Comparison of ENCODE assay signal across 17 cellular contexts in genomic region chr11:108670381-108670930, GRCh38. TPM values are rescaled to one million over a fixed set of nuclear protein-coding genes. Genes with fewer than 3 reads are reported as not detected.
DNase-seq lines count a peak whose midpoint lies in the region; ATAC-seq and TF ChIP-seq lines count a peak whose summit lies in the region.
"Had no signal": no experiment of that assay in that cellular context is flagged by ENCODE, and none has a peak within 500 bp of the region (broad histone marks: within the 10 kb centered on the region; RNA-seq: fewer than 3 reads in every experiment).

No MANE protein-coding gene starts in this region.

- no peak overlapping the region for H3K9ac ChIP-seq in adipocyte (ENCODE audit: low read length)

- H3K27me3 Mint-ChIP-seq in GM23338 (ENCODE audit: insufficient read depth, low read depth, poor library complexity): no peaks in the 10 kb centered on the region
- H3K27me3 Mint-ChIP-seq: CD4-positive, CD25-positive, alpha-beta regulatory T cell had no signal

- H4K20me1 ChIP-seq in GM23338 (replicated peaks; ENCODE audit: insufficient read depth): peaks cover 18% of the 10 kb centered on the region; the same call in 1 of the 2 replicates

- no TSS peak for BruUV-seq in A673 (replicated peaks; lab: Mats Ljungman, UMichigan)

- no peak overlapping the region for H3K4me2 ChIP-seq in GM23338

- H3K36me3 ChIP-seq in A673 (ENCODE audit: insufficient read depth, low read length, poor library complexity, severe bottlenecking) (peaks cover 3% of the 10 kb centered on the region), GM23338 (ENCODE audit: insufficient read depth) (0 out of 2 replicates have a peak, but pooled peaks cover 5% of the 10 kb centered on the region), adipocyte (ENCODE audit: control insufficient read depth, insufficient read depth, low read length, severe bottlenecking) (peaks cover 10% of the 10 kb centered on the region)

- POLR2A ChIA-PET in A673 (lab: Charles Lee; ENCODE audit: low non-redundant PET): no interaction called here

- peaks cover 20% of the 10 kb centered on the region for H3K36me3 Mint-ChIP-seq in GM23338 (ENCODE audit: low read depth)

- no peaks in the 10 kb centered on the region for H3K9me3 Mint-ChIP-seq in GM23338

- TF ChIP-seq CTCF in A673 (conservative IDR thresholded peaks at IDR 0.05; ENCODE audit: low read depth, low read length): no peak
- no peak for TF ChIP-seq CTCF in GM23338 (conservative IDR thresholded peaks at IDR 0.05; ENCODE audit: low read depth in 2 of 2)

- H3K9me3 ChIP-seq in A673 (ENCODE audit: low read depth, low read length, poor library complexity, severe bottlenecking) (no peaks in the 10 kb centered on the region), adipocyte (ENCODE audit: control insufficient read depth, low read length) (no peaks in the 10 kb centered on the region)

- H3F3A ChIP-seq in GM23338 (replicated peaks; ENCODE audit: low read depth): no peaks in the 10 kb centered on the region

- no peak overlapping the region for H3K27ac ChIP-seq in A673 (ENCODE audit: low read depth, low read length, poor library complexity, severe bottlenecking)
- no peak overlapping the region for H3K27ac ChIP-seq in GM23338 (ENCODE audit: low read depth)

- peaks cover 34% of the 10 kb centered on the region for H3K4me1 ChIP-seq in A673 (ENCODE audit: insufficient read depth, low read length, poor library complexity, severe bottlenecking)
- H3K4me1 ChIP-seq in GM23338 (ENCODE audit: insufficient read depth): peaks cover 9% of the 10 kb centered on the region
- H3K4me1 ChIP-seq in adipocyte (ENCODE audit: control insufficient read depth, insufficient read depth, low read length): peaks cover 22% of the 10 kb centered on the region

- H3K27me3 ChIP-seq in A673 (replicated peaks; ENCODE audit: insufficient read depth, low read depth, low read length, poor library complexity): no peaks in the 10 kb centered on the region
- no peaks in the 10 kb centered on the region for H3K27me3 ChIP-seq in GM23338 (ENCODE audit: insufficient read depth)
- no peaks in the 10 kb centered on the region for H3K27me3 ChIP-seq in adipocyte (replicated peaks; ENCODE audit: control insufficient read depth, insufficient read depth, low read length)

- peaks cover 80% of the 10 kb centered on the region for H3K79me2 ChIP-seq in GM23338 (replicated peaks; ENCODE audit: insufficient read depth)

- no peak overlapping the region for H3K4me3 Mint-ChIP-seq in GM23338
- H3K4me3 Mint-ChIP-seq: CD4-positive, CD25-positive, alpha-beta regulatory T cell had no signal

- peak; percentile 16 for DNase-seq in A673 (ENCODE audit: low spot score)
- DNase-seq in GM23338 (ENCODE audit: low spot score): peak; percentile 21
- peak; percentile 57 for DNase-seq in adipocyte (ENCODE audit: low read depth)
- DNase-seq in myocyte (ENCODE audit: low read depth): peak; percentile 73
- DNase-seq in NK-92 treated with Interleukin-12 subunit alpha and Interleukin-12 subunit beta, amount 100 ng/mL, for 24 hours (lab: John Stamatoyannopoulos, UW): no peak
- DNase-seq in posterior cingulate gyrus: no peak
- no peak for DNase-seq in COLO829 (ENCODE audit: low spot score)
- no peak for DNase-seq in NCI-H524 treated with DMSO at 0.1 percent for 48 hours (lab: John Stamatoyannopoulos, UW)
- DNase-seq: CD4-positive, CD25-positive, alpha-beta regulatory T cell; GF-D8; GOT3; Karpas-422; NCI-H1417; NCI-H1930; NCI-H2171 treated with DMSO at 0.1 percent for 48 hours; NCI-H510A treated with DMSO at 0.1 percent for 48 hours; SHP77 treated with DMSO at 0.1 percent for 48 hours had no signal

- peak overlapping the region; percentile 43; the same call in 1 of the 2 replicates for H3K27ac Mint-ChIP-seq in GM23338
- H3K27ac Mint-ChIP-seq: CD4-positive, CD25-positive, alpha-beta regulatory T cell had no signal

- H3K9me2 ChIP-seq in GM23338 (ENCODE audit: insufficient read depth): peaks cover 4% of the 10 kb centered on the region; the same call in 1 of the 2 replicates

- CTCF ChIA-PET in A673 (lab: Charles Lee): no interaction called here

- ATAC-seq in GM23338: peak; percentile 47; the same call in 1 of the 3 replicates

- peaks cover 27% of the 10 kb centered on the region for H3K4me1 Mint-ChIP-seq in GM23338

- H3K4me3 ChIP-seq in A673 (ENCODE audit: low read depth, low read length, poor library complexity, severe bottlenecking): no peak overlapping the region
- no peak overlapping the region for H3K4me3 ChIP-seq in GM23338
- H3K4me3 ChIP-seq in adipocyte (ENCODE audit: low read length): no peak overlapping the region

- intact Hi-C loops in A673 (cut with micrococcal nuclease; ENCODE audit: unreplicated experiment) (no loop called here), posterior cingulate gyrus (cut with DNase I) (no loop called here)

- no peak overlapping the region for H2AFZ ChIP-seq in GM23338

TF ChIP-seq in GM23338, 12 proteins besides CTCF, POLR2A, EP300 and RAD21:
- no peak for TF ChIP-seq ETS1 (IDR thresholded peaks at IDR 0.05)
- 0 out of 2 replicates have a peak, but pooled peaks have one; percentile 15 for TF ChIP-seq ZNF331 (CRISPR knock-in tag; IDR thresholded peaks at IDR 0.05; ENCODE audit: low read depth)

RNA-seq across cellular contexts. Expression of gene DDX10, which starts 5.6 kb away (rescaled TPM):
- total RNA-seq in A673 (2021) (63.7 and 72.2 TPM in 2 replicates), myocyte (22.9 and 23.4 TPM in 2 replicates)
- total RNA-seq in GM23338 (2014; rRNA removed; shearing (Covaris generic)): 32.4 and 35.1 TPM in 2 replicates
- polyA plus RNA-seq in GM23338 (2016; fragmentation: Nextera tagmentation; extraction: Ambion mirVana): 33.5 and 37.8 TPM in 2 replicates
- 10.6 TPM for polyA plus RNA-seq in myocyte (2012)

Comparison
In these comparisons a context has a peak if more than half of its experiments do, and no peak if none do; other contexts are left out.
1. DNase-seq: peak in A673 (single experiment), GM23338 (single experiment), adipocyte (single experiment) and myocyte (single experiment); none in NK-92 treated with Interleukin-12 subunit alpha and Interleukin-12 subunit beta, amount 100 ng/mL, for 24 hours (single experiment), posterior cingulate gyrus (0 of 10), COLO829 (single experiment) and NCI-H524 treated with DMSO at 0.1 percent for 48 hours (single experiment).